21 cellular contexts compared by ENCODE assay signal in genomic region chr3:176974303-176974702, GRCh38.
"Had no signal": no experiment of that assay in that cellular context is flagged by ENCODE, and none has a peak within 500 bp of the region (broad histone marks: within the 10 kb centered on the region; RNA-seq: fewer than 3 reads in every experiment).

No MANE protein-coding gene starts in this region.

- H3K4me3 Mint-ChIP-seq: activated CD4-positive, alpha-beta T cell treated with anti-CD3 and anti-CD28 coated beads, Interleukin-2, amount 10 ng/mL, durations not matched to agents 7 days and 5 days; activated CD8-positive, alpha-beta T cell treated with anti-CD3 and anti-CD28 coated beads, Interleukin-2, amount 10 ng/mL, durations not matched to agents 7 days and 5 days; activated naive CD4-positive, alpha-beta T cell treated with anti-CD3 and anti-CD28 coated beads, Interleukin-2, amount 50 U/mL, for 24 hours; memory B cell; nephron had no signal

- H3K9me3 Mint-ChIP-seq: activated CD4-positive, alpha-beta T cell treated with anti-CD3 and anti-CD28 coated beads, Interleukin-2, amount 10 ng/mL, durations not matched to agents 7 days and 5 days; activated naive CD4-positive, alpha-beta T cell treated with anti-CD3 and anti-CD28 coated beads, Interleukin-2, amount 50 U/mL, for 24 hours; memory B cell; nephron had no signal

- H3K9me3 ChIP-seq: body of pancreas, neutrophil, ovary, psoas muscle, thoracic aorta, upper lobe of left lung had no signal

- H3K27me3 Mint-ChIP-seq: activated CD4-positive, alpha-beta T cell treated with anti-CD3 and anti-CD28 coated beads, Interleukin-2, amount 10 ng/mL, durations not matched to agents 7 days and 5 days; activated naive CD4-positive, alpha-beta T cell treated with anti-CD3 and anti-CD28 coated beads, Interleukin-2, amount 50 U/mL, for 24 hours had no signal

- H3K4me3 ChIP-seq: body of pancreas, ovary, psoas muscle, thoracic aorta, upper lobe of left lung had no signal

- H3K36me3 ChIP-seq: neutrophil, ovary, thoracic aorta, upper lobe of left lung, WERI-Rb-1 had no signal

- H3K27me3 ChIP-seq: body of pancreas, neutrophil, ovary, upper lobe of left lung had no signal

- ATAC-seq: activated CD8-positive, alpha-beta T cell treated with anti-CD3 and anti-CD28 coated beads, Interleukin-2, amount 10 ng/mL, durations not matched to agents 7 days and 5 days; body of pancreas; left colon; psoas muscle; right cardiac atrium had no signal

- H3K27ac Mint-ChIP-seq: activated CD4-positive, alpha-beta T cell treated with anti-CD3 and anti-CD28 coated beads, Interleukin-2, amount 10 ng/mL, durations not matched to agents 7 days and 5 days; activated CD8-positive, alpha-beta T cell treated with anti-CD3 and anti-CD28 coated beads, Interleukin-2, amount 10 ng/mL, durations not matched to agents 7 days and 5 days; activated naive CD4-positive, alpha-beta T cell treated with anti-CD3 and anti-CD28 coated beads, Interleukin-2, amount 50 U/mL, for 24 hours; memory B cell; nephron had no signal

- H3K4me1 ChIP-seq: body of pancreas, psoas muscle, upper lobe of left lung had no signal

- H3K27ac ChIP-seq: body of pancreas, epithelial cell of prostate, neutrophil, ovary, psoas muscle, thoracic aorta, upper lobe of left lung, WERI-Rb-1 had no signal

- H3K36me3 Mint-ChIP-seq: activated naive CD4-positive, alpha-beta T cell treated with anti-CD3 and anti-CD28 coated beads, Interleukin-2, amount 50 U/mL, for 24 hours; memory B cell had no signal

- H3K4me1 Mint-ChIP-seq: activated naive CD4-positive, alpha-beta T cell treated with anti-CD3 and anti-CD28 coated beads, Interleukin-2, amount 50 U/mL, for 24 hours; memory B cell had no signal

- DNase-seq: activated CD4-positive, alpha-beta T cell treated with anti-CD3 and anti-CD28 coated beads, Interleukin-2, amount 10 ng/mL, durations not matched to agents 7 days and 5 days; activated CD4-positive, CD25-positive, alpha-beta regulatory T cell treated with anti-CD3 and anti-CD28 coated beads, Interleukin-2, amount 50 U/mL, for 72 hours; activated CD8-positive, alpha-beta T cell treated with anti-CD3 and anti-CD28 coated beads, Interleukin-2, amount 10 ng/mL, durations not matched to agents 7 days and 5 days; activated gamma-delta T cell treated with Interleukin-2 at 50 U/mL for 16 hours; activated T-cell treated with anti-CD3 and anti-CD28 coated beads, Interleukin-2, amount 50 U/mL, for 1 hour; anterior cingulate cortex; body of pancreas; left colon; ovary; psoas muscle; right cardiac atrium; stimulated activated CD4-positive, alpha-beta T cell treated with anti-CD3 and anti-CD28 coated beads, Interleukin-4, amount 100 ng/mL, for 24 hours; stimulated activated naive CD4-positive, alpha-beta T cell treated with Interleukin-2 at 50 U/mL for 16 hours; WERI-Rb-1 had no signal
